In genomic region chr10:80855348-80855971, GRCh38 we compare ENCODE assay signal across 10 cellular contexts.
DNase-seq lines count a peak whose midpoint lies in the region; ATAC-seq, FAIRE-seq and TF ChIP-seq lines count a peak whose summit lies in the region.
"Had no signal": no experiment of that assay in that cellular context is flagged by ENCODE, and none has a peak within 500 bp of the region (broad histone marks: within the 10 kb centered on the region; RNA-seq: fewer than 3 reads in every experiment).

No MANE protein-coding gene starts in this region.

- intact Hi-C loops in HepG2 (cut with micrococcal nuclease; ENCODE audit: unreplicated experiment): no loop called here

- ATAC-seq in GM21737 (IDR thresholded peaks at IDR 0.05; ENCODE audit: unreplicated experiment) (peak; percentile 75), HepG2 (peak; percentile 82)
- ATAC-seq in stimulated activated effector memory CD8-positive, alpha-beta T cell treated with anti-CD3 and anti-CD28 coated beads, Interleukin-12 subunit alpha, Interleukin-12 subunit beta, amount 100 ng/mL, for 72 hours: no peak
- ATAC-seq: gastrocnemius medialis had no signal

- no peaks in the 10 kb centered on the region for H3K27me3 ChIP-seq in OCI-LY1 (ENCODE audit: insufficient read depth, low read length)
- H3K27me3 ChIP-seq in HepG2 (ENCODE audit: control insufficient read depth in 1 of 2, insufficient read depth in 2 of 2, low read length in 2 of 2): no peaks in the 10 kb centered on the region; a peak in 1 of 5 replicates
- H3K27me3 ChIP-seq: gastrocnemius medialis had no signal

- no peak overlapping the region for H3K9ac ChIP-seq in OCI-LY1 (ENCODE audit: low read length)
- H3K9ac ChIP-seq in HepG2 (ENCODE audit: insufficient read depth, low read depth, low read length): no peak overlapping the region

- no TSS peak for BruUV-seq in HepG2 (replicated peaks; lab: Mats Ljungman, UMichigan)

- no peaks in the 10 kb centered on the region for H3K9me3 Mint-ChIP-seq in stimulated activated effector memory CD8-positive, alpha-beta T cell treated with anti-CD3 and anti-CD28 coated beads, Interleukin-12 subunit alpha, Interleukin-12 subunit beta, amount 100 ng/mL, for 72 hours

- no peak overlapping the region for H3K27ac ChIP-seq in OCI-LY1 (ENCODE audit: low read depth, low read length, poor library complexity, severe bottlenecking)
- H3K27ac ChIP-seq in HepG2 (ENCODE audit: extremely low read length, insufficient read depth, low read length): no peak overlapping the region
- H3K27ac ChIP-seq: gastrocnemius medialis had no signal

- TF ChIP-seq EP300 in HepG2 (IDR thresholded peaks at IDR 0.05; ENCODE audit: low read depth in 2 of 2, low read length in 2 of 2): no peak
- TF ChIP-seq EP300 in HepG2 (CRISPR knock-in tag; IDR thresholded peaks at IDR 0.05; ENCODE audit: borderline replicate concordance): no peak

- H3K4me2 ChIP-seq in OCI-LY1 (ENCODE audit: low read length) (no peak overlapping the region), HepG2 (ENCODE audit: low read depth, low read length) (no peak overlapping the region)

- no peak for TF ChIP-seq POLR2A in HepG2 (IDR thresholded peaks at IDR 0.05; ENCODE audit: insufficient read depth in 1 of 2, low read depth in 2 of 2, low read length in 2 of 2)

- FAIRE-seq in HepG2 (lab: Jason Lieb, UNC): no peak

- H3K4me1 ChIP-seq in OCI-LY1 (ENCODE audit: insufficient read depth, low read length, severe bottlenecking) (no peaks in the 10 kb centered on the region), HepG2 (ENCODE audit: insufficient read depth, low read length) (no peaks in the 10 kb centered on the region)
- H3K4me1 ChIP-seq: gastrocnemius medialis had no signal

- no peaks in the 10 kb centered on the region for H3K79me2 ChIP-seq in OCI-LY1 (ENCODE audit: insufficient read depth, low read length)
- no peaks in the 10 kb centered on the region for H3K79me2 ChIP-seq in HepG2 (ENCODE audit: insufficient read depth, low read length)

- 0% methylated on average over 5 of the region's 5 CpGs for WGBS in HepG2 (ENCODE audit: low lambda C conversion rate)

- no peak overlapping the region for H3K4me3 Mint-ChIP-seq in stimulated activated effector memory CD8-positive, alpha-beta T cell treated with anti-CD3 and anti-CD28 coated beads, Interleukin-12 subunit alpha, Interleukin-12 subunit beta, amount 100 ng/mL, for 72 hours

- no peak overlapping the region for H2AFZ ChIP-seq in OCI-LY1 (ENCODE audit: low read length)
- no peak overlapping the region for H2AFZ ChIP-seq in HepG2 (ENCODE audit: low read length)

- TF ChIP-seq CTCF in GM10266 (IDR thresholded peaks at IDR 0.05; ENCODE audit: control insufficient read depth, insufficient read depth, low read depth, missing control alignments) (peak; percentile 58), OCI-LY1 (IDR thresholded peaks at IDR 0.05; ENCODE audit: low read length) (peak; percentile 41; the same call in 1 of the 2 replicates), HepG2 (CRISPR knock-in tag; IDR thresholded peaks at IDR 0.05) (peak; percentile 49)

- H4K20me1 ChIP-seq in OCI-LY1 (ENCODE audit: insufficient read depth, low read length): no peaks in the 10 kb centered on the region
- H4K20me1 ChIP-seq in HepG2 (ENCODE audit: insufficient read depth, low read length): no peaks in the 10 kb centered on the region

- in situ Hi-C loops in HepG2 (cut with HindIII; ENCODE audit: extremely low pct_ligation_motif_present, low pct_unique_long_range_greater_than_20kb): no loop called here

- no peaks in the 10 kb centered on the region for H3K36me3 Mint-ChIP-seq in stimulated activated effector memory CD8-positive, alpha-beta T cell treated with anti-CD3 and anti-CD28 coated beads, Interleukin-12 subunit alpha, Interleukin-12 subunit beta, amount 100 ng/mL, for 72 hours

- H3F3A ChIP-seq in OCI-LY1 (ENCODE audit: insufficient read depth, low read length): no peaks in the 10 kb centered on the region

- H3K4me3 ChIP-seq in OCI-LY1 (ENCODE audit: low read depth, low read length, poor library complexity, severe bottlenecking) (no peak overlapping the region), HepG2 (replicated peaks in 1 of 3; ENCODE audit: insufficient read depth in 1 of 3, low read depth in 2 of 3, low read length in 3 of 3) (no peak overlapping the region)
- H3K4me3 ChIP-seq: gastrocnemius medialis had no signal

- no peak overlapping the region for H3K27ac Mint-ChIP-seq in stimulated activated effector memory CD8-positive, alpha-beta T cell treated with anti-CD3 and anti-CD28 coated beads, Interleukin-12 subunit alpha, Interleukin-12 subunit beta, amount 100 ng/mL, for 72 hours

- H3K9me3 ChIP-seq in OCI-LY1 (ENCODE audit: low read length): no peaks in the 10 kb centered on the region
- H3K9me3 ChIP-seq in HepG2 (ENCODE audit: low read length): no peaks in the 10 kb centered on the region
- H3K9me3 ChIP-seq: gastrocnemius medialis had no signal

- TF ChIP-seq RAD21 in HepG2 (CRISPR knock-in tag; IDR thresholded peaks at IDR 0.05): no peak

- H3K4me1 Mint-ChIP-seq in stimulated activated effector memory CD8-positive, alpha-beta T cell treated with anti-CD3 and anti-CD28 coated beads, Interleukin-12 subunit alpha, Interleukin-12 subunit beta, amount 100 ng/mL, for 72 hours: no peaks in the 10 kb centered on the region

- CTCF ChIA-PET in HepG2 (lab: Yijun Ruan, JAX; ENCODE audit: low intra/inter-chr PET ratio, low total read pairs): interaction anchor here (1.3 kb wide), 1 partner anchor 69 kb away, joined by 5 read pairs; no protein-coding TSS in a partner anchor

- peak; percentile 65 for DNase-seq in GM10266 (ENCODE audit: extremely low spot score)
- DNase-seq in HepG2 (ENCODE audit: low spot score): peak; percentile 2
- no peak for DNase-seq in stimulated activated CD4-positive, alpha-beta T cell treated with anti-CD3 and anti-CD28 coated beads, Interleukin-2, amount 100 ng/mL, for 48 hours
- no peak for DNase-seq in CD1c-positive myeloid dendritic cell (ENCODE audit: extremely low spot score)
- DNase-seq in NCI-H1092 treated with DMSO at 0.1 percent for 48 hours (lab: John Stamatoyannopoulos, UW): no peak
- DNase-seq in stimulated activated effector memory CD8-positive, alpha-beta T cell treated with anti-CD3 and anti-CD28 coated beads, Interleukin-12 subunit alpha, Interleukin-12 subunit beta, amount 100 ng/mL, for 72 hours (ENCODE audit: low spot score in 2 of 2): no peak
- DNase-seq: activated CD8-positive, alpha-beta memory T cell treated with anti-CD3 and anti-CD28 coated beads for 24 hours; gastrocnemius medialis had no signal

- POLR2A ChIA-PET in HepG2 (lab: Yijun Ruan, JAX): no interaction called here

- no peaks in the 10 kb centered on the region for H3K9me2 ChIP-seq in OCI-LY1 (ENCODE audit: low read depth, low read length)

- H3K36me3 ChIP-seq in OCI-LY1 (ENCODE audit: insufficient read depth, low read length) (no peaks in the 10 kb centered on the region), HepG2 (replicated peaks in 1 of 2; ENCODE audit: control insufficient read depth in 1 of 2, insufficient read depth in 2 of 2, low read length in 2 of 2) (no peaks in the 10 kb centered on the region)
- H3K36me3 ChIP-seq: gastrocnemius medialis had no signal

TF ChIP-seq in HepG2, 621 proteins besides CTCF, POLR2A, EP300 and RAD21:
- TF ChIP-seq HMGXB4 (CRISPR knock-in tag; IDR thresholded peaks at IDR 0.05; ENCODE audit: borderline replicate concordance in 1 of 2, low read depth in 1 of 2) (no peak), SMC3 (IDR thresholded peaks at IDR 0.05; ENCODE audit: low read length) (peak; percentile 30), STAG1 (CRISPR knock-in tag; IDR thresholded peaks at IDR 0.05) (peak; percentile 33)

Comparison
In these comparisons a context has a peak if more than half of its experiments do, and no peak if none do; other contexts are left out.
1. DNase-seq: peak in GM10266 (single experiment) and HepG2 (single experiment); none in stimulated activated CD4-positive, alpha-beta T cell treated with anti-CD3 and anti-CD28 coated beads, Interleukin-2, amount 100 ng/mL, for 48 hours (0 of 2), CD1c-positive myeloid dendritic cell (single experiment), NCI-H1092 treated with DMSO at 0.1 percent for 48 hours (single experiment) and stimulated activated effector memory CD8-positive, alpha-beta T cell treated with anti-CD3 and anti-CD28 coated beads, Interleukin-12 subunit alpha, Interleukin-12 subunit beta, amount 100 ng/mL, for 72 hours (0 of 2).
2. Peak in every context shown above with its lines, with median percentiles within 50 percentile points of each other: CTCF ChIP-seq.